ENCODE assay signal across 1 cellular context in genomic region chr7:157997471-157997870, GRCh38.
TF ChIP-seq lines count a peak whose summit lies in the region.

No MANE protein-coding gene starts in this region.

TF ChIP-seq in H1, 55 proteins besides CTCF, POLR2A, EP300 and RAD21:
- TF ChIP-seq RBBP5 (IDR thresholded peaks at IDR 0.05; ENCODE audit: borderline replicate concordance, low read depth, low read length) (no peak), BACH1 (IDR thresholded peaks at IDR 0.05; ENCODE audit: low read length) (no peak), CHD7 (IDR thresholded peaks at IDR 0.05; ENCODE audit: insufficient replicate concordance, low read length) (no peak), BCL11A (IDR thresholded peaks at IDR 0.05; ENCODE audit: low read depth in 2 of 2, low read length in 2 of 2) (no peak), NRF1 (IDR thresholded peaks at IDR 0.05; ENCODE audit: low read depth, low read length) (no peak), GABPA (IDR thresholded peaks at IDR 0.05; ENCODE audit: borderline replicate concordance, insufficient read depth, low read length) (no peak), CBX5 (IDR thresholded peaks at IDR 0.05; ENCODE audit: low read depth, low read length) (no peak), SP1 (IDR thresholded peaks at IDR 0.05; ENCODE audit: low read depth, low read length) (no peak), EZH2 (IDR thresholded peaks at IDR 0.05; ENCODE audit: low read depth, low read length, severe bottlenecking) (no peak), SIX5 (IDR thresholded peaks at IDR 0.05; ENCODE audit: low read depth, low read length) (no peak), NANOG (IDR thresholded peaks at IDR 0.05; ENCODE audit: insufficient read depth, low read depth, low read length, poor library complexity, severe bottlenecking) (no peak), SUZ12 (IDR thresholded peaks at IDR 0.05; ENCODE audit: low read length) (no peak), TEAD4 (IDR thresholded peaks at IDR 0.05; ENCODE audit: low read depth, low read length) (no peak)
